9 cellular contexts compared by ENCODE assay signal in the genomic region with DNA sequence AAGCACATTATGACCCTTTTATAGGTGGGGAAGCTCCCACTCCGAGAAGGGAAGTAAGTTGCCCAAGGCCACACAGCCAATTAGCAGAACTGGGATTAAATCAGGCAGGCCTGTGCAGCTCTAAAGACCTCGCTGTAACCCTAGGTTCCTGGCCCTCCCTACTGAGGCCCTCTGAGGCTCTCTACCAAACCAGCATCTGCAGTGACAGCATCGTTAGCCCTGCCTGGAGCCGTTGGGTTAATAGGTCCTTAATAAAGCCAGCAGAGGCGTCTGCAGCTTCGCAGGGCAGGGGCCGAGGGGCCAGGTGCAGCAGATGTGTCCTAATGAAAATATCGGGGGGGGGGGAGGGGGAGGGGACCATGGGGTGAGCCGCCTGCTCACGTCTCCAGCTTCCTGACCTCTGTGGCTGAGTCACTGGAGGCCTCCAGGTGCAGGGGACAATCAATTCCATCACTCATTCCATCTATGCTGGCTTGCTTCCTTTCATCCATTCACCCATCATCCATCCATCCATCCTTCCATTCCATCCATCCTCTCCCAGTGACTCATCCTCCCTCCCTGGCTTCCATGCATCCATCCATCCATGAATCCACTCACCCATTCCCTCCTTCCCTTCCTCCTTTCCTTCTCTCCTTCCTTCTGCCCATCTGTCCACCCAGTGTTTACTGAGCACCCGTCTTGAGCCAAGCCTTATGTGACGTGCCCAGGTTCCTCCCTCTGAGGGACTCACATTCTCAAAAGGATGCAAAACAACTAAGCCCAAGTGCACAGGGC.
A peak's percentile ranks its signal among the peaks of the same experiment; 100 is the strongest.
DNase-seq lines count a peak whose midpoint lies in the region; ATAC-seq, FAIRE-seq and TF ChIP-seq lines count a peak whose summit lies in the region.
"Had no signal": no experiment of that assay in that cellular context is flagged by ENCODE, and none has a peak within 500 bp of the region (broad histone marks: within the 10 kb centered on the region; RNA-seq: fewer than 3 reads in every experiment).

No MANE protein-coding gene starts in this region.

- TF ChIP-seq CTCF in progenitor cell of endocrine pancreas (IDR thresholded peaks at IDR 0.05; ENCODE audit: unreplicated experiment), result no peak

- peaks cover 24% of the 10 kb centered on the region for H3K4me1 Mint-ChIP-seq in activated T-cell treated with anti-CD3 and anti-CD28 coated beads, Interleukin-2, amount 50 U/mL, for 24 hours (ENCODE audit: low read depth)
- H3K4me1 Mint-ChIP-seq in activated T-helper 2 cell treated with anti-CD3 and anti-CD28 coated beads, Interferon-gamma antibody, Interleukin-2, Interleukin-4, amounts not matched to agents 10 μg/mL and 5 μg/mL and 100 μg/mL, durations not matched to agents 14 hours and 24 hours and 36 hours (ENCODE audit: low read depth), result peaks cover 6% of the 10 kb centered on the region
- H3K4me1 Mint-ChIP-seq in progenitor cell of endocrine pancreas (ENCODE audit: low read depth), result peaks cover 21% of the 10 kb centered on the region

- H3K36me3 Mint-ChIP-seq in activated T-cell treated with anti-CD3 and anti-CD28 coated beads, Interleukin-2, amount 50 U/mL, for 24 hours (ENCODE audit: low read depth), result no peaks in the 10 kb centered on the region
- no peaks in the 10 kb centered on the region for H3K36me3 Mint-ChIP-seq in activated T-helper 2 cell treated with anti-CD3 and anti-CD28 coated beads, Interferon-gamma antibody, Interleukin-2, Interleukin-4, amounts not matched to agents 10 μg/mL and 5 μg/mL and 100 μg/mL, durations not matched to agents 14 hours and 24 hours and 36 hours (ENCODE audit: low read depth)
- H3K36me3 Mint-ChIP-seq in progenitor cell of endocrine pancreas (ENCODE audit: insufficient read depth), result no peaks in the 10 kb centered on the region

- ATAC-seq in HG02588 (IDR thresholded peaks at IDR 0.05; ENCODE audit: unreplicated experiment), result no peak

- TF ChIP-seq POLR2A in H54 (IDR thresholded peaks at IDR 0.05; ENCODE audit: low read depth, low read length), result no peak

- no peak overlapping the region for H3K4me3 Mint-ChIP-seq in activated T-cell treated with anti-CD3 and anti-CD28 coated beads, Interleukin-2, amount 50 U/mL, for 24 hours
- peak overlapping the region; percentile 17 for H3K4me3 Mint-ChIP-seq in activated T-helper 2 cell treated with anti-CD3 and anti-CD28 coated beads, Interferon-gamma antibody, Interleukin-2, Interleukin-4, amounts not matched to agents 10 μg/mL and 5 μg/mL and 100 μg/mL, durations not matched to agents 14 hours and 24 hours and 36 hours (ENCODE audit: low read depth)
- no peak overlapping the region for H3K4me3 Mint-ChIP-seq in progenitor cell of endocrine pancreas (ENCODE audit: low read depth)

- intact Hi-C loops in activated T-helper 2 cell treated with anti-CD3 and anti-CD28 coated beads, Interferon-gamma antibody, Interleukin-2, Interleukin-4, amounts not matched to agents 10 μg/mL and 5 μg/mL and 100 μg/mL, durations not matched to agents 14 hours and 24 hours and 36 hours (cut with micrococcal nuclease), result no loop called here

- DNase-seq in activated T-cell treated with anti-CD3 and anti-CD28 coated beads, Interleukin-2, amount 50 U/mL, for 24 hours, result no peak
- DNase-seq in activated T-cell treated with anti-CD3 and anti-CD28 coated beads for 4 hours, result no peak
- DNase-seq in NCI-H2171 (lab: John Stamatoyannopoulos, UW), result peak; percentile 22
- no peak for DNase-seq in activated T-helper 2 cell treated with anti-CD3 and anti-CD28 coated beads, Interferon-gamma antibody, Interleukin-2, Interleukin-4, amounts not matched to agents 10 μg/mL and 5 μg/mL and 100 μg/mL, durations not matched to agents 14 hours and 24 hours and 36 hours (ENCODE audit: low spot score)
- DNase-seq in progenitor cell of endocrine pancreas (ENCODE audit: low spot score, unreplicated experiment), result no peak
- DNase-seq in GOT3 (lab: John Stamatoyannopoulos, UW), result no peak
- no peak for DNase-seq in H54 (ENCODE audit: insufficient read length, low spot score)

- no peaks in the 10 kb centered on the region for H3K27me3 Mint-ChIP-seq in activated T-cell treated with anti-CD3 and anti-CD28 coated beads, Interleukin-2, amount 50 U/mL, for 24 hours
- H3K27me3 Mint-ChIP-seq in activated T-helper 2 cell treated with anti-CD3 and anti-CD28 coated beads, Interferon-gamma antibody, Interleukin-2, Interleukin-4, amounts not matched to agents 10 μg/mL and 5 μg/mL and 100 μg/mL, durations not matched to agents 14 hours and 24 hours and 36 hours (ENCODE audit: low read depth), result no peaks in the 10 kb centered on the region
- peaks cover 18% of the 10 kb centered on the region for H3K27me3 Mint-ChIP-seq in progenitor cell of endocrine pancreas

- H3K27ac Mint-ChIP-seq in activated T-cell treated with anti-CD3 and anti-CD28 coated beads, Interleukin-2, amount 50 U/mL, for 24 hours, result peak overlapping the region; percentile 19
- H3K27ac Mint-ChIP-seq in activated T-helper 2 cell treated with anti-CD3 and anti-CD28 coated beads, Interferon-gamma antibody, Interleukin-2, Interleukin-4, amounts not matched to agents 10 μg/mL and 5 μg/mL and 100 μg/mL, durations not matched to agents 14 hours and 24 hours and 36 hours, result peak overlapping the region; percentile 2
- H3K27ac Mint-ChIP-seq in progenitor cell of endocrine pancreas, result peak overlapping the region; percentile 5

- H3K9me3 Mint-ChIP-seq in activated T-cell treated with anti-CD3 and anti-CD28 coated beads, Interleukin-2, amount 50 U/mL, for 24 hours, result no peaks in the 10 kb centered on the region
- no peaks in the 10 kb centered on the region for H3K9me3 Mint-ChIP-seq in activated T-helper 2 cell treated with anti-CD3 and anti-CD28 coated beads, Interferon-gamma antibody, Interleukin-2, Interleukin-4, amounts not matched to agents 10 μg/mL and 5 μg/mL and 100 μg/mL, durations not matched to agents 14 hours and 24 hours and 36 hours
- H3K9me3 Mint-ChIP-seq in progenitor cell of endocrine pancreas (ENCODE audit: low read depth), result no peaks in the 10 kb centered on the region

- no peak for FAIRE-seq in H54 (lab: Jason Lieb, UNC)
- FAIRE-seq: GM12892 had no signal
